ENCODE assay signal across 8 cellular contexts in the genomic region with DNA sequence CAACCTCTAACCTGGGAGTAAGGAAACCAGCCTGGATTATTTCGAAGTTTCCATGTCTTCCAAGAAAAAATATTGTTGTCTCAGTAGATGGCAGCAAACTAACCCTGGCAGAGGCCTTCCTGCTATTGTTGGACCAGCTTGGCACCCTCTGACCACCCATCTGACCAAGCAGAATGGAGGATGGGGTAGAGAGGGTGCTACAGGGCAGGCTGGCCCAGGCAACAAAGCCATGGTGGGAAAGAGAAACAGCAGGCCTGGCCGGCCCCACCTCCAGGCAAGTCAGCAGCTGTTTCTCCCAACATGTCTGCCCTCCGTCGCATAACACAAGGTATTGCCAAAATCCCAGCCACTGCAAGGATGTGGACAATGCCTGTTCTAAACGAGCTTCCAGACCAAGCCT.
DNase-seq lines count a peak whose midpoint lies in the region; ATAC-seq and TF ChIP-seq lines count a peak whose summit lies in the region.

No MANE protein-coding gene starts in this region.

- POLR2A ChIA-PET in PC-3 (lab: Charles Lee; ENCODE audit: unreplicated experiment): no interaction called here

- no TSS peak for BruUV-seq in PC-3 (replicated peaks; lab: Mats Ljungman, UMichigan)

- H4K20me1 ChIP-seq in PC-3 (ENCODE audit: low read length): no peaks in the 10 kb centered on the region

- H3K9me3 ChIP-seq in colonic mucosa (no peaks in the 10 kb centered on the region), muscle layer of colon (ENCODE audit: low read length) (no peaks in the 10 kb centered on the region), PC-3 (ENCODE audit: low read length) (no peaks in the 10 kb centered on the region)

- CTCF ChIA-PET in PC-3 (lab: Charles Lee): no interaction called here

- peak overlapping the region; percentile 71 for H3K27ac ChIP-seq in colonic mucosa
- H3K27ac ChIP-seq in muscle layer of colon (ENCODE audit: low read depth, low read length): peak overlapping the region; percentile 71
- H3K27ac ChIP-seq in PC-3 (ENCODE audit: low read length): no peak overlapping the region

- H3K4me3 ChIP-seq in colonic mucosa (no peak overlapping the region), muscle layer of colon (ENCODE audit: low read depth in 1 of 2, low read length in 2 of 2) (no peak overlapping the region), PC-3 (ENCODE audit: low read length) (no peak overlapping the region)

- no peak overlapping the region for H3K4me2 ChIP-seq in PC-3 (ENCODE audit: low read length)

- H3K36me3 ChIP-seq in colonic mucosa (no peaks in the 10 kb centered on the region), muscle layer of colon (ENCODE audit: insufficient read depth, low read length) (no peaks in the 10 kb centered on the region), PC-3 (ENCODE audit: low read depth, low read length) (no peaks in the 10 kb centered on the region)

- no peaks in the 10 kb centered on the region for H3K79me2 ChIP-seq in PC-3 (ENCODE audit: low read length)

- intact Hi-C loops in Right ventricle myocardium inferior (cut with DNase I): loop anchor here (5.0 kb wide), 1 partner anchor 93 kb away; a partner anchor contains a TSS
- intact Hi-C loops in cardiac septum (cut with DNase I): loop anchor here (5.0 kb wide), 3 partner anchors 38 to 88 kb away; no protein-coding TSS in a partner anchor
- intact Hi-C loops in colonic mucosa (cut with DNase I): loop anchor here (5.0 kb wide), 1 partner anchor 93 kb away; a partner anchor contains a TSS
- intact Hi-C loops in PC-3 (cut with micrococcal nuclease): no loop called here

- ATAC-seq in Right ventricle myocardium inferior: peak; percentile 38
- no peak for ATAC-seq in HG03442 (IDR thresholded peaks at IDR 0.05; ENCODE audit: unreplicated experiment)
- ATAC-seq in PC-3: no peak

- peaks cover 27% of the 10 kb centered on the region for H3K4me1 ChIP-seq in colonic mucosa
- peaks cover 48% of the 10 kb centered on the region for H3K4me1 ChIP-seq in muscle layer of colon (ENCODE audit: insufficient read depth, low read length)
- H3K4me1 ChIP-seq in PC-3 (ENCODE audit: insufficient read depth, low read length): no peaks in the 10 kb centered on the region

- H3K9me2 ChIP-seq in PC-3 (replicated peaks; ENCODE audit: low read length): no peaks in the 10 kb centered on the region

- DNase-seq in Right ventricle myocardium inferior (ENCODE audit: missing footprints) (peak; percentile 69), cardiac septum (ENCODE audit: low spot score) (no peak), colonic mucosa (no peak), NCI-H526 (lab: John Stamatoyannopoulos, UW) (no peak), PC-3 (no peak), activated gamma-delta T cell (lab: John Stamatoyannopoulos, UW) (no peak)

- H3K27me3 ChIP-seq in colonic mucosa: no peaks in the 10 kb centered on the region
- no peaks in the 10 kb centered on the region for H3K27me3 ChIP-seq in muscle layer of colon (ENCODE audit: control insufficient read depth in 1 of 2, insufficient read depth in 2 of 2, low read length in 2 of 2)
- no peaks in the 10 kb centered on the region for H3K27me3 ChIP-seq in PC-3 (ENCODE audit: low read length)

- no peak for TF ChIP-seq CTCF in colonic mucosa (IDR thresholded peaks at IDR 0.05)
- no peak for TF ChIP-seq CTCF in PC-3 (conservative IDR thresholded peaks at IDR 0.05; ENCODE audit: low read depth, low read length)

- H3F3A ChIP-seq in PC-3 (ENCODE audit: low read length, unreplicated experiment): no peaks in the 10 kb centered on the region

- peak overlapping the region in 1 of 2 donors; percentile 2 for H3K9ac ChIP-seq in colonic mucosa (ENCODE audit: low read depth in 2 of 2, low read length in 2 of 2)
- no peak overlapping the region for H3K9ac ChIP-seq in muscle layer of colon (ENCODE audit: low read length)
- H3K9ac ChIP-seq in PC-3 (ENCODE audit: low read length): no peak overlapping the region

- no peak overlapping the region for H2AFZ ChIP-seq in PC-3 (ENCODE audit: low read length)
